13 cellular contexts compared by ENCODE assay signal in genomic region chr1:55081188-55081904, GRCh38. TPM values are rescaled to one million over a fixed set of nuclear protein-coding genes. Genes with fewer than 3 reads are reported as not detected.
A peak's percentile ranks its signal among the peaks of the same experiment; 100 is the strongest.
DNase-seq lines count a peak whose midpoint lies in the region; ATAC-seq, FAIRE-seq and TF ChIP-seq lines count a peak whose summit lies in the region.
"Had no signal": no experiment of that assay in that cellular context is flagged by ENCODE, and none has a peak within 500 bp of the region (broad histone marks: within the 10 kb centered on the region; RNA-seq: fewer than 3 reads in every experiment).

No MANE protein-coding gene starts in this region.

- H3K4me3 ChIP-seq in fibroblast of mammary gland (ENCODE audit: control insufficient read depth, low read depth, low read length) = no peak overlapping the region
- no peak overlapping the region for H3K4me3 ChIP-seq in pancreas
- H3K4me3 ChIP-seq: MG63 had no signal

- DNase-seq in HCEC 1CT (peak; percentile 70), SK-MEL-5 (ENCODE audit: low read depth, low spot score) (peak; percentile 85), fibroblast of mammary gland (ENCODE audit: low read depth) (peak; percentile 78), pancreas (no peak), NCI-H1417 (lab: John Stamatoyannopoulos, UW) (no peak), Ammon's horn (ENCODE audit: low spot score) (no peak)
- DNase-seq in stimulated activated CD4-positive, alpha-beta T cell treated with anti-CD3 and anti-CD28 coated beads, Interleukin-2, amount 100 ng/mL, for 24 hours = no peak
- no peak for DNase-seq in stimulated activated CD4-positive, alpha-beta T cell treated with anti-CD3 and anti-CD28 coated beads, Interleukin-4, amount 100 ng/mL, for 24 hours
- DNase-seq: activated CD4-positive, alpha-beta memory T cell treated with anti-CD3 and anti-CD28 coated beads, Interleukin-2, amount 10 ng/mL, durations not matched to agents 7 days and 5 days; MG63; NCI-H69; stimulated activated naive CD4-positive, alpha-beta T cell; SW 1271 had no signal

- intact Hi-C loops in pancreas (cut with DNase I) = no loop called here

- TF ChIP-seq CTCF in fibroblast of mammary gland (conservative IDR thresholded peaks at IDR 0.05; ENCODE audit: control insufficient read depth, insufficient read depth, low read depth, low read length) = no peak
- TF ChIP-seq CTCF in pancreas (IDR thresholded peaks at IDR 0.05) = no peak

- H3K4me1 ChIP-seq in pancreas = peaks cover 0 to 6% (median 0%) of the 10 kb centered on the region in 3 donors

- H3K36me3 ChIP-seq in pancreas = peaks cover 0 to 78% (median 13%) of the 10 kb centered on the region in 3 donors

- 59 to 65% methylated on average over 9 of the region's 9 CpGs for WGBS in pancreas, 2 donors

- no peaks in the 10 kb centered on the region for H3K27me3 ChIP-seq in pancreas
- H3K27me3 ChIP-seq: MG63 had no signal

- no peaks in the 10 kb centered on the region for H3K9me3 ChIP-seq in pancreas
- H3K9me3 ChIP-seq: MG63 had no signal

- peak overlapping the region in 2 of 4 donors; percentile 34 to 41 for H3K27ac ChIP-seq in pancreas

- peak; percentile 8 to 57 (median 48) for ATAC-seq in pancreas

- no peak for FAIRE-seq in pancreas (lab: Jason Lieb, UNC)

- in situ Hi-C loops in SK-MEL-5 (cut with HindIII; ENCODE audit: low pct_unique_long_range_greater_than_20kb, low sequenced_read_pairs) = no loop called here

RNA-seq across cellular contexts. Expression of gene PCSK9, which starts 42.0 kb away (rescaled TPM):
- total RNA-seq in SK-MEL-5 (2014; rRNA removed; shearing (Covaris generic)) = 0.11 and 0.26 TPM in 2 replicates
- polyA plus RNA-seq in SK-MEL-5 (2015; cell fraction: cytosol; rRNA removed) = 0.18 and 0.36 TPM in 2 replicates
- polyA plus RNA-seq in SK-MEL-5 (2015; cell fraction: nucleus; rRNA removed) = 0.11 and 0.49 TPM in 2 replicates
- 10 to 100 TPM in 1 of 6 donors, 1 to 10 TPM in 4, under 1 TPM in 1; 0.95 to 10.1 (median 1.6) TPM for total RNA-seq in pancreas
- 1 to 10 TPM; 3.4 to 4.9 TPM for polyA plus RNA-seq in pancreas

Comparison
In these comparisons a context has a peak if more than half of its experiments do, and no peak if none do; other contexts are left out.
1. DNase-seq: peak in HCEC 1CT (single experiment), SK-MEL-5 (single experiment) and fibroblast of mammary gland (single experiment); none in pancreas (0 of 6), NCI-H1417 (0 of 3), Ammon's horn (single experiment), stimulated activated CD4-positive, alpha-beta T cell treated with anti-CD3 and anti-CD28 coated beads, Interleukin-2, amount 100 ng/mL, for 24 hours (0 of 2) and stimulated activated CD4-positive, alpha-beta T cell treated with anti-CD3 and anti-CD28 coated beads, Interleukin-4, amount 100 ng/mL, for 24 hours (single experiment).